ENCODE assay signal across 22 cellular contexts in the genomic region with DNA sequence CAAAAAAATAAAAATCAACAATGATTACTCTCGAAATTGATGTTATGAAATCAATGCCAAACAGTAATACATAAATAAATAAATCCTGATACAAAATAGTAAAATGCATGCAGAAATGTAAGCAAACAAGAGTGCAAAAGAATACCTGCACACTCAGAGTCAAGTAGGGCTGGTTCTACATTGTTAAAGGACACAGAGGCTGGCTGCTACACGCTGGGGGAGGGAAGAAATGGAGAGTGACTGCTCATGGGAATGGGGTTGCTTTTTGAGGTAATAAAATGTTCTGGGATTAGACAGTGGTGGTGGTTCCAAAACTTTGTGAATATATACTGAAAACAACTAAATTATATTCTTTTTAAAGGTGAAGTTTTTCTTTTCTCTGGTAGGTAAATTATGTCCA. TPM values are rescaled to one million over a fixed set of nuclear protein-coding genes. Genes with fewer than 3 reads are reported as not detected.
DNase-seq lines count a peak whose midpoint lies in the region; ATAC-seq, FAIRE-seq and TF ChIP-seq lines count a peak whose summit lies in the region.
"Had no signal": no experiment of that assay in that cellular context is flagged by ENCODE, and none has a peak within 500 bp of the region (broad histone marks: within the 10 kb centered on the region; RNA-seq: fewer than 3 reads in every experiment).

No MANE protein-coding gene starts in this region.

- TF ChIP-seq EP300 in K562 (IDR thresholded peaks at IDR 0.05; ENCODE audit: low read length) (no peak), gastroesophageal sphincter (IDR thresholded peaks at IDR 0.05) (no peak)

- peaks cover 22 to 24% of the 10 kb centered on the region in 2 experiments for H3K4me1 ChIP-seq in K562 (replicated peaks in 1 of 2; ENCODE audit: control insufficient read depth in 2 of 2, insufficient read depth in 2 of 2, low read length in 2 of 2)
- H3K4me1 ChIP-seq in gastroesophageal sphincter: peaks cover 9 to 88% (median 37%) of the 10 kb centered on the region in 3 donors

- peak overlapping the region; percentile 54 for H3K27ac Mint-ChIP-seq in activated T-cell treated with anti-CD3 and anti-CD28 coated beads, Interleukin-2, amount 50 U/mL, for 72 hours
- H3K27ac Mint-ChIP-seq in natural killer cell (peak overlapping the region; percentile 32 to 77), type B pancreatic cell (peak overlapping the region; percentile 50)
- H3K27ac Mint-ChIP-seq: activated CD4-positive, alpha-beta memory T cell treated with anti-CD3 and anti-CD28 coated beads, Interleukin-2, amount 10 ng/mL, durations not matched to agents 7 days and 5 days had no signal

- no peaks in the 10 kb centered on the region for H3K27me3 Mint-ChIP-seq in activated T-cell treated with anti-CD3 and anti-CD28 coated beads, Interleukin-2, amount 50 U/mL, for 72 hours (ENCODE audit: low read depth)
- no peaks in the 10 kb centered on the region for H3K27me3 Mint-ChIP-seq in activated T-cell treated with anti-CD3 and anti-CD28 coated beads, Interleukin-2, amount 50 U/mL, for 4 hours (ENCODE audit: low read depth)
- H3K27me3 Mint-ChIP-seq in natural killer cell (ENCODE audit: low read depth in 2 of 2) (no peaks in the 10 kb centered on the region), type B pancreatic cell (no peaks in the 10 kb centered on the region)
- H3K27me3 Mint-ChIP-seq: activated CD4-positive, alpha-beta memory T cell treated with anti-CD3 and anti-CD28 coated beads, Interleukin-2, amount 10 ng/mL, durations not matched to agents 7 days and 5 days; CD4-positive, CD25-positive, alpha-beta regulatory T cell had no signal

- peaks cover 6% of the 10 kb centered on the region for H3K9me1 ChIP-seq in K562 (ENCODE audit: control insufficient read depth, insufficient read depth, low read length)

- no peak for ATAC-seq in activated T-cell treated with anti-CD3 and anti-CD28 coated beads, Interleukin-2, amount 50 U/mL, for 72 hours (replicated peaks in 1 of 2)
- no peak for ATAC-seq in activated T-cell treated with anti-CD3 and anti-CD28 coated beads, Interleukin-2, amount 50 U/mL, for 4 hours
- ATAC-seq in K562: peak; percentile 7; the same call in 1 of the 3 replicates
- ATAC-seq in natural killer cell: no peak
- ATAC-seq in GM21515 (IDR thresholded peaks at IDR 0.05; ENCODE audit: unreplicated experiment): no peak
- ATAC-seq in gastroesophageal sphincter: no peak
- ATAC-seq: left ventricle myocardium superior had no signal

- H3K4me1 Mint-ChIP-seq in activated T-cell treated with anti-CD3 and anti-CD28 coated beads, Interleukin-2, amount 50 U/mL, for 72 hours (ENCODE audit: low read depth): peaks cover 71% of the 10 kb centered on the region
- H3K4me1 Mint-ChIP-seq in activated T-cell treated with anti-CD3 and anti-CD28 coated beads, Interleukin-2, amount 50 U/mL, for 4 hours (ENCODE audit: low read depth): peaks cover 66% of the 10 kb centered on the region
- H3K4me1 Mint-ChIP-seq in natural killer cell (peaks cover 78 to 82% of the 10 kb centered on the region in 2 donors), type B pancreatic cell (ENCODE audit: unreplicated experiment) (peaks cover 50% of the 10 kb centered on the region)

- H3K4me3 ChIP-seq in K562: no peak overlapping the region
- no peak overlapping the region for H3K4me3 ChIP-seq in gastroesophageal sphincter
- H3K4me3 ChIP-seq: HAP-1, prostate gland, tibial artery had no signal

- TF ChIP-seq RAD21 in K562 (CRISPR knock-in tag; conservative IDR thresholded peaks at IDR 0.05 in 1 of 2, IDR thresholded peaks at IDR 0.05 in 1 of 2): no peak

- POLR2A ChIA-PET in K562 (lab: Yijun Ruan, JAX): interaction anchor here (0.6 to 45.6 kb wide), 13 partner anchors 6 to 114 kb away, joined by 3 to 1351 read pairs (median 7); partner anchors contain the start of gene MAPK1

- H3K9me3 Mint-ChIP-seq in activated T-cell treated with anti-CD3 and anti-CD28 coated beads, Interleukin-2, amount 50 U/mL, for 72 hours: no peaks in the 10 kb centered on the region
- no peaks in the 10 kb centered on the region for H3K9me3 Mint-ChIP-seq in activated T-cell treated with anti-CD3 and anti-CD28 coated beads, Interleukin-2, amount 50 U/mL, for 4 hours
- H3K9me3 Mint-ChIP-seq in natural killer cell: no peaks in the 10 kb centered on the region
- H3K9me3 Mint-ChIP-seq in type B pancreatic cell: no peaks in the 10 kb centered on the region
- H3K9me3 Mint-ChIP-seq: activated CD4-positive, alpha-beta memory T cell treated with anti-CD3 and anti-CD28 coated beads, Interleukin-2, amount 10 ng/mL, durations not matched to agents 7 days and 5 days; CD4-positive, CD25-positive, alpha-beta regulatory T cell had no signal

- H3K27me3 ChIP-seq in K562 (ENCODE audit: control insufficient read depth in 2 of 2, insufficient read depth in 2 of 2, low read length in 2 of 2) (no peaks in the 10 kb centered on the region), gastroesophageal sphincter (no peaks in the 10 kb centered on the region)
- H3K27me3 ChIP-seq: tibial artery had no signal

- H3K9me3 ChIP-seq in K562 (replicated peaks; ENCODE audit: control insufficient read depth, insufficient read depth, low read depth, low read length): no peaks in the 10 kb centered on the region
- H3K9me3 ChIP-seq in gastroesophageal sphincter: no peaks in the 10 kb centered on the region
- H3K9me3 ChIP-seq: HAP-1, prostate gland, tibial artery had no signal

- CTCF ChIA-PET in K562 (lab: Yijun Ruan, JAX; ENCODE audit: low intra/inter-chr PET ratio): interaction anchor here (0.6 to 0.7 kb wide), 2 partner anchors 12 to 118 kb away, joined by 3 to 7 read pairs; partner anchors contain the start of gene PPM1F

- peaks cover 97% of the 10 kb centered on the region for H3K79me2 ChIP-seq in K562 (ENCODE audit: control insufficient read depth, insufficient read depth, low read length)

- TSS peak; percentile 15 for BruUV-seq in K562 (replicated peaks; lab: Mats Ljungman, UMichigan)

- H3K4me2 ChIP-seq in K562 (ENCODE audit: insufficient read depth, low read length): no peak overlapping the region

- no peaks in the 10 kb centered on the region for H3K36me3 Mint-ChIP-seq in activated T-cell treated with anti-CD3 and anti-CD28 coated beads, Interleukin-2, amount 50 U/mL, for 72 hours (ENCODE audit: insufficient read depth in 2 of 2)
- peaks cover 11% of the 10 kb centered on the region for H3K36me3 Mint-ChIP-seq in activated T-cell treated with anti-CD3 and anti-CD28 coated beads, Interleukin-2, amount 50 U/mL, for 4 hours (ENCODE audit: insufficient read depth)
- no peaks in the 10 kb centered on the region for H3K36me3 Mint-ChIP-seq in natural killer cell
- peaks cover 6% of the 10 kb centered on the region for H3K36me3 Mint-ChIP-seq in type B pancreatic cell

- H3K36me3 ChIP-seq in K562 (ENCODE audit: control insufficient read depth, insufficient read depth, low read length): peaks cover 15% of the 10 kb centered on the region; the same call in 2 of the 3 replicates
- no peaks in the 10 kb centered on the region for H3K36me3 ChIP-seq in gastroesophageal sphincter
- H3K36me3 ChIP-seq: prostate gland, tibial artery had no signal

- no peak for TF ChIP-seq POLR2A in K562 (conservative IDR thresholded peaks at IDR 0.05)
- TF ChIP-seq POLR2A in gastroesophageal sphincter (IDR thresholded peaks at IDR 0.05): no peak

- FAIRE-seq in K562 (lab: Jason Lieb, UNC) (no peak), RCC 7860 (lab: Jason Lieb, UNC) (no peak)
- FAIRE-seq: A204.1, bronchial epithelial cell, small intestine had no signal

- TF ChIP-seq CTCF in K562 (IDR thresholded peaks at IDR 0.05 in 2 of 3, conservative IDR thresholded peaks at IDR 0.05 in 1 of 3; ENCODE audit: insufficient read depth in 2 of 3, low read depth in 1 of 3, low read length in 3 of 3) (no peak), natural killer cell (IDR thresholded peaks at IDR 0.05) (no peak), type B pancreatic cell (conservative IDR thresholded peaks at IDR 0.05) (no peak), gastroesophageal sphincter (IDR thresholded peaks at IDR 0.05) (no peak)

- 46% methylated on average over 2 of the region's 2 CpGs for WGBS in K562 (ENCODE audit: insufficient coverage, low coverage, missing lambda C conversion rate)
- 15 to 16% methylated on average over 2 of the region's 2 CpGs for WGBS in gastroesophageal sphincter (ENCODE audit: low coverage in 1 of 2), 2 donors

- no peak overlapping the region for H2AFZ ChIP-seq in K562 (ENCODE audit: low read depth, low read length)

- H3K27ac ChIP-seq in K562 (ENCODE audit: extremely low read depth, low read depth, low read length) (no peak overlapping the region), gastroesophageal sphincter (peak overlapping the region in 2 of 4 donors; percentile 25 to 38)
- H3K27ac ChIP-seq: HL-60, prostate gland had no signal

- intact Hi-C loops in K562 (cut with micrococcal nuclease): no loop called here
- intact Hi-C loops in natural killer cell (cut with micrococcal nuclease): no loop called here

- in situ Hi-C loops in K562 (cut with MboI): no loop called here

- no peak for DNase-seq in activated T-cell treated with anti-CD3 and anti-CD28 coated beads, Interleukin-2, amount 50 U/mL, for 72 hours
- no peak for DNase-seq in activated T-cell treated with anti-CD3 and anti-CD28 coated beads, Interleukin-2, amount 50 U/mL, for 4 hours
- DNase-seq in K562 (ENCODE audit: extremely low read depth in 1 of 4, low spot score in 3 of 4): peak in 1 of 4 experiments; percentile 50
- no peak for DNase-seq in natural killer cell
- DNase-seq in type B pancreatic cell (ENCODE audit: extremely low spot score, unreplicated experiment): no peak
- no peak for DNase-seq in RCC 7860 (ENCODE audit: low spot score)
- DNase-seq: activated CD4-positive, alpha-beta memory T cell treated with anti-CD3 and anti-CD28 coated beads, Interleukin-2, amount 10 ng/mL, durations not matched to agents 7 days and 5 days; CD4-positive, CD25-positive, alpha-beta regulatory T cell; IMR-90; left ventricle myocardium superior; NCI-H1694 treated with DMSO at 0.1 percent for 48 hours; NCI-H446; small intestine; T-helper 1 cell; tibial artery had no signal

- H3K4me3 Mint-ChIP-seq in activated T-cell treated with anti-CD3 and anti-CD28 coated beads, Interleukin-2, amount 50 U/mL, for 72 hours: no peak overlapping the region
- H3K4me3 Mint-ChIP-seq in activated T-cell treated with anti-CD3 and anti-CD28 coated beads, Interleukin-2, amount 50 U/mL, for 4 hours: no peak overlapping the region
- H3K4me3 Mint-ChIP-seq in natural killer cell: peak overlapping the region; percentile 11
- H3K4me3 Mint-ChIP-seq in type B pancreatic cell: no peak overlapping the region
- H3K4me3 Mint-ChIP-seq: activated CD4-positive, alpha-beta memory T cell treated with anti-CD3 and anti-CD28 coated beads, Interleukin-2, amount 10 ng/mL, durations not matched to agents 7 days and 5 days had no signal

- H4K20me1 ChIP-seq in K562 (replicated peaks; ENCODE audit: control insufficient read depth, insufficient read depth, low read length): peaks cover 77% of the 10 kb centered on the region

- H3K9ac ChIP-seq in K562 (ENCODE audit: insufficient read depth in 1 of 2, low read depth in 2 of 2, low read length in 2 of 2): no peak overlapping the region

RNA-seq across cellular contexts. Expression of gene MAPK1, which starts 32.1 kb away (rescaled TPM):
- total RNA-seq in activated T-cell treated with anti-CD3 and anti-CD28 coated beads, Interleukin-2, amount 50 U/mL, for 72 hours: 100 to 1,000 TPM; 107 to 154 TPM
- total RNA-seq in activated T-cell treated with anti-CD3 and anti-CD28 coated beads, Interleukin-2, amount 50 U/mL, for 4 hours: 100 to 1,000 TPM; 136 to 165 (median 138) TPM
- total RNA-seq in K562 (2011; cell fraction: chromatin; rRNA removed; ENCODE audit: low replicate concordance): 220 and 305 TPM in 2 replicates
- 68.7 and 81.2 TPM in 2 replicates for total RNA-seq in K562 (2011; cell fraction: nucleolus; rRNA removed)
- 142 and 210 TPM in 2 replicates for total RNA-seq in K562 (2011; cell fraction: nucleoplasm; rRNA removed)
- 183 and 249 TPM in 2 replicates for total RNA-seq in K562 (2014; rRNA removed)
- total RNA-seq in K562 (2014; rRNA removed; fragmentation: Illumina TruSeq; extraction: Trizol): 319 and 370 TPM in 2 replicates
- 283 and 289 TPM in 2 replicates for total RNA-seq in K562 (2015; rRNA removed; fragmentation: Illumina TruSeq; extraction: Trizol)
- 464 and 475 TPM in 2 replicates for total RNA-seq in K562 (2021)
- 381 and 575 TPM in 2 replicates for polyA plus RNA-seq in K562 (2011; rRNA removed)
- 168 and 240 TPM in 2 replicates for polyA plus RNA-seq in K562 (2011; cell fraction: cytosol; rRNA removed)
- polyA plus RNA-seq in K562 (2011; cell fraction: nucleus; rRNA removed): 236 and 309 TPM in 2 replicates
- polyA plus RNA-seq in K562 (2012): 233 and 368 TPM in 2 replicates
- polyA plus RNA-seq in K562 (2014; fragmentation: Illumina TruSeq; extraction: Trizol): 260 and 350 TPM in 2 replicates
- 10 to 100 TPM; 46.3 to 51.4 TPM for polyA plus RNA-seq in K562 (2014; fragmentation: Nextera tagmentation; extraction: Ambion mirVana)
- 146 and 212 TPM in 2 replicates for polyA plus RNA-seq in K562 (2014; rRNA removed)
- polyA minus RNA-seq in K562 (2011; rRNA and poly(A)+ RNA removed): 295 and 429 TPM in 2 replicates
- 100 and 114 TPM in 2 replicates for polyA minus RNA-seq in K562 (2011; cell fraction: cytosol; rRNA and poly(A)+ RNA removed)
- 36.5 and 66.6 TPM in 2 replicates for polyA minus RNA-seq in K562 (2011; cell fraction: nucleus; rRNA and poly(A)+ RNA removed)
- 100 to 1,000 TPM; 189 to 246 (median 214) TPM for total RNA-seq in natural killer cell
- 112 and 130 TPM in 2 replicates for total RNA-seq in type B pancreatic cell (ENCODE audit: low replicate concordance)
- 10 to 100 TPM; 40.3 to 70.8 (median 57.4) TPM for total RNA-seq in gastroesophageal sphincter
